ENCODE assay signal across 8 cellular contexts in the genomic region with DNA sequence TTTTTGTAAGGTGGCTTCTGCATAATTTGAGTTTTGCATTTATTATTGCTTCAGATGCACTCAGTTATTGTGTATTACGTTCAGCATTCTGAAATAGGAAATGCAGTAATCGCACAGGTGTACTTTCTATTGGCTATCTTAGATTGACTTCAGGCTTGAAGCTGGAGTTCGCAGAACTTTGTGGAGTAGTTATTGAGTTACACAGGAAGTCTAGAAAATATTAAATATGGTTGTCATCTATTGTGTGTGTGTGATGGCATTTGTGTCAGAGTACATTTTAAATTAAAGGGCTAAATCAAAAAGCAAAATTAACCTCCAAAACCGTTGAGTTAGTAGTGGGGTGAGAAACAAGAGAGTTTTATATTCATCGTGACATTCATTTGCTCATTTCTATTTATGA. TPM values are rescaled to one million over a fixed set of nuclear protein-coding genes. Genes with fewer than 3 reads are reported as not detected.
A peak's percentile ranks its signal among the peaks of the same experiment; 100 is the strongest.
DNase-seq lines count a peak whose midpoint lies in the region; ATAC-seq, FAIRE-seq and TF ChIP-seq lines count a peak whose summit lies in the region.

No MANE protein-coding gene starts in this region.

- ATAC-seq in CD4-positive, CD25-positive, alpha-beta regulatory T cell (ENCODE audit: low read depth in 2 of 2), result no peak
- ATAC-seq in K562 (no peak), esophagus mucosa (no peak), HG03196 (IDR thresholded peaks at IDR 0.05; ENCODE audit: unreplicated experiment) (no peak), GM19023 (IDR thresholded peaks at IDR 0.05; ENCODE audit: unreplicated experiment) (no peak)

- POLR2A ChIA-PET in K562 (lab: Yijun Ruan, JAX), result no interaction called here

- H4K20me1 ChIP-seq in Loucy (ENCODE audit: insufficient read depth, low read length, poor library complexity, severe bottlenecking) (peaks cover 43% of the 10 kb centered on the region), K562 (replicated peaks; ENCODE audit: control insufficient read depth, insufficient read depth, low read length) (no peaks in the 10 kb centered on the region)

- peaks cover 2% of the 10 kb centered on the region for H3K36me3 ChIP-seq in CD4-positive, CD25-positive, alpha-beta regulatory T cell (ENCODE audit: control insufficient read depth, insufficient read depth, low read length)
- H3K36me3 ChIP-seq in Loucy (ENCODE audit: insufficient read depth, low read length) (peaks cover 7% of the 10 kb centered on the region; the same call in 1 of the 2 replicates), K562 (ENCODE audit: control insufficient read depth, insufficient read depth, low read length) (peaks cover 38% of the 10 kb centered on the region), mucosa of rectum (ENCODE audit: control insufficient read depth in 2 of 2, insufficient read depth in 2 of 2, low read length in 2 of 2) (peaks cover 0 to 5% of the 10 kb centered on the region in 2 donors)

- no peaks in the 10 kb centered on the region for H3K9me3 Mint-ChIP-seq in CD4-positive, CD25-positive, alpha-beta regulatory T cell

- TF ChIP-seq EP300 in K562 (IDR thresholded peaks at IDR 0.05; ENCODE audit: low read length), result no peak

- peaks cover 12% of the 10 kb centered on the region for H3F3A ChIP-seq in Loucy (ENCODE audit: low read depth)

- H3K4me1 ChIP-seq in CD4-positive, CD25-positive, alpha-beta regulatory T cell (ENCODE audit: control insufficient read depth, insufficient read depth, low read length, poor library complexity, severe bottlenecking), result peaks cover 46% of the 10 kb centered on the region
- H3K4me1 ChIP-seq in Loucy (ENCODE audit: insufficient read depth, low read length, poor library complexity, severe bottlenecking) (peaks cover 51% of the 10 kb centered on the region), K562 (replicated peaks in 1 of 2; ENCODE audit: control insufficient read depth in 2 of 2, insufficient read depth in 2 of 2, low read length in 2 of 2) (peaks cover 0 to 6% of the 10 kb centered on the region in 2 experiments; a peak in 1 of 5 replicates), mucosa of rectum (ENCODE audit: control insufficient read depth in 2 of 2, insufficient read depth in 2 of 2, low read length in 2 of 2) (peaks cover 5 to 26% of the 10 kb centered on the region in 2 donors)

- no peak overlapping the region for H2AFZ ChIP-seq in Loucy (ENCODE audit: low read length)
- no peak overlapping the region for H2AFZ ChIP-seq in K562 (ENCODE audit: low read depth, low read length)

- H3K4me3 ChIP-seq in CD4-positive, CD25-positive, alpha-beta regulatory T cell (ENCODE audit: low read depth, low read length), result peak overlapping the region; percentile 95
- H3K4me3 ChIP-seq in Loucy (ENCODE audit: low read length, poor library complexity, severe bottlenecking), result peak overlapping the region; percentile 84
- H3K4me3 ChIP-seq in K562, result peak overlapping the region; percentile 25; the same call in 1 of the 2 replicates
- H3K4me3 ChIP-seq in mucosa of rectum (ENCODE audit: low read length in 2 of 2), result peak overlapping the region; percentile 82 to 95

- peaks cover 13% of the 10 kb centered on the region for H3K36me3 Mint-ChIP-seq in CD4-positive, CD25-positive, alpha-beta regulatory T cell

- 7% methylated on average over 5 of the region's 5 CpGs for WGBS in K562 (ENCODE audit: insufficient coverage, low coverage, missing lambda C conversion rate)

- TF ChIP-seq POLR2A in K562 (conservative IDR thresholded peaks at IDR 0.05), result no peak

- no TSS peak for BruUV-seq in K562 (replicated peaks; lab: Mats Ljungman, UMichigan)

- no peak for TF ChIP-seq RAD21 in K562 (CRISPR knock-in tag; conservative IDR thresholded peaks at IDR 0.05 in 1 of 2, IDR thresholded peaks at IDR 0.05 in 1 of 2)

- H3K27me3 Mint-ChIP-seq in CD4-positive, CD25-positive, alpha-beta regulatory T cell, result no peaks in the 10 kb centered on the region

- H3K27ac ChIP-seq in CD4-positive, CD25-positive, alpha-beta regulatory T cell (ENCODE audit: insufficient read depth, low read length, poor library complexity, severe bottlenecking), result peak overlapping the region; percentile 99
- H3K27ac ChIP-seq in K562 (ENCODE audit: extremely low read depth, low read depth, low read length), result peak overlapping the region; percentile 47; the same call in 2 of the 3 replicates
- H3K27ac ChIP-seq in mucosa of rectum (ENCODE audit: low read depth in 2 of 2, low read length in 2 of 2), result peak overlapping the region; percentile 11 to 61

- peak overlapping the region; percentile 83 to 90 (median 86) for H3K4me3 Mint-ChIP-seq in CD4-positive, CD25-positive, alpha-beta regulatory T cell

- no peaks in the 10 kb centered on the region for H3K9me2 ChIP-seq in Loucy (replicated peaks; ENCODE audit: low read depth, low read length)

- no peaks in the 10 kb centered on the region for H3K27me3 ChIP-seq in CD4-positive, CD25-positive, alpha-beta regulatory T cell (ENCODE audit: control insufficient read depth, insufficient read depth, low read length)
- H3K27me3 ChIP-seq in Loucy (ENCODE audit: insufficient read depth, low read length, poor library complexity, severe bottlenecking) (no peaks in the 10 kb centered on the region), K562 (ENCODE audit: control insufficient read depth in 2 of 2, insufficient read depth in 2 of 2, low read length in 2 of 2) (no peaks in the 10 kb centered on the region), mucosa of rectum (ENCODE audit: control insufficient read depth in 2 of 2, insufficient read depth in 2 of 2, low read length in 2 of 2) (no peaks in the 10 kb centered on the region)

- peak overlapping the region; percentile 72 to 93 (median 92) for H3K27ac Mint-ChIP-seq in CD4-positive, CD25-positive, alpha-beta regulatory T cell

- no peak for FAIRE-seq in K562 (lab: Jason Lieb, UNC)

- TF ChIP-seq CTCF in Loucy (conservative IDR thresholded peaks at IDR 0.05; ENCODE audit: low read length) (no peak), K562 (IDR thresholded peaks at IDR 0.05 in 2 of 3, conservative IDR thresholded peaks at IDR 0.05 in 1 of 3; ENCODE audit: insufficient read depth in 2 of 3, low read depth in 1 of 3, low read length in 3 of 3) (no peak)

- H3K79me2 ChIP-seq in Loucy (ENCODE audit: insufficient read depth, low read length) (peaks cover 69% of the 10 kb centered on the region), K562 (ENCODE audit: control insufficient read depth, insufficient read depth, low read length) (peaks cover 75% of the 10 kb centered on the region)

- H3K4me1 Mint-ChIP-seq in CD4-positive, CD25-positive, alpha-beta regulatory T cell, result peaks cover 32 to 49% (median 40%) of the 10 kb centered on the region in 4 donors

- no peaks in the 10 kb centered on the region for H3K9me3 ChIP-seq in CD4-positive, CD25-positive, alpha-beta regulatory T cell (ENCODE audit: control insufficient read depth in 2 of 2, low read length in 2 of 2)
- H3K9me3 ChIP-seq in Loucy (ENCODE audit: insufficient read depth, low read depth, low read length), result no peaks in the 10 kb centered on the region
- no peaks in the 10 kb centered on the region for H3K9me3 ChIP-seq in K562 (replicated peaks; ENCODE audit: control insufficient read depth, insufficient read depth, low read depth, low read length)
- H3K9me3 ChIP-seq in mucosa of rectum (ENCODE audit: control insufficient read depth in 2 of 2, low read length in 2 of 2), result no peaks in the 10 kb centered on the region

- CTCF ChIA-PET in K562 (lab: Yijun Ruan, JAX; ENCODE audit: low intra/inter-chr PET ratio), result no interaction called here

- H3K4me2 ChIP-seq in Loucy (ENCODE audit: low read depth, low read length, poor library complexity, severe bottlenecking), result peak overlapping the region; percentile 95
- peak overlapping the region; percentile 65 for H3K4me2 ChIP-seq in K562 (ENCODE audit: insufficient read depth, low read length)

- H3K9me1 ChIP-seq in K562 (ENCODE audit: control insufficient read depth, insufficient read depth, low read length), result no peaks in the 10 kb centered on the region

- in situ Hi-C loops in K562 (cut with MboI), result no loop called here

- DNase-seq in CD4-positive, CD25-positive, alpha-beta regulatory T cell, result peak in 2 of 3 donors; percentile 45 to 81
- DNase-seq in K562 (ENCODE audit: extremely low read depth in 1 of 4, low spot score in 3 of 4) (peak in 1 of 4 experiments; percentile 40), HPDE6-E6E7 (ENCODE audit: extremely low spot score) (no peak)

- intact Hi-C loops in K562 (cut with micrococcal nuclease), result no loop called here

- H3K9ac ChIP-seq in Loucy (ENCODE audit: low read depth, low read length, poor library complexity, severe bottlenecking) (peak overlapping the region; percentile 98), K562 (ENCODE audit: insufficient read depth in 1 of 2, low read depth in 2 of 2, low read length in 2 of 2) (peak overlapping the region in 1 of 2 experiments; percentile 80; a peak in 2 of 4 replicates), mucosa of rectum (ENCODE audit: low read depth in 1 of 2, low read length in 2 of 2) (peak overlapping the region; percentile 60 to 65)

RNA-seq across cellular contexts. Expression of a gene that starts 2.7 kb away (rescaled TPM):
- 73.4 TPM for total RNA-seq in CD4-positive, CD25-positive, alpha-beta regulatory T cell
- 10 to 100 TPM in 3 of 4 donors, 1 to 10 TPM in 1; 9.2 to 15.1 (median 12.2) TPM for polyA plus RNA-seq in CD4-positive, CD25-positive, alpha-beta regulatory T cell
- 53.0 and 165 TPM in 2 replicates for total RNA-seq in K562 (2011; cell fraction: chromatin; rRNA removed; ENCODE audit: low replicate concordance)
- 24.2 and 39.7 TPM in 2 replicates for total RNA-seq in K562 (2011; cell fraction: nucleolus; rRNA removed)
- total RNA-seq in K562 (2011; cell fraction: nucleoplasm; rRNA removed), result 73.5 and 95.8 TPM in 2 replicates
- 13.6 and 16.7 TPM in 2 replicates for total RNA-seq in K562 (2014; rRNA removed)
- total RNA-seq in K562 (2014; rRNA removed; fragmentation: Illumina TruSeq; extraction: Trizol), result 30.4 and 32.8 TPM in 2 replicates
- 28.8 and 29.4 TPM in 2 replicates for total RNA-seq in K562 (2015; rRNA removed; fragmentation: Illumina TruSeq; extraction: Trizol)
- total RNA-seq in K562 (2021), result 29.5 and 29.6 TPM in 2 replicates
- 32.3 and 32.7 TPM in 2 replicates for polyA plus RNA-seq in K562 (2011; rRNA removed)
- polyA plus RNA-seq in K562 (2011; cell fraction: cytosol; rRNA removed), result 21.0 and 25.2 TPM in 2 replicates
- 37.9 and 49.7 TPM in 2 replicates for polyA plus RNA-seq in K562 (2011; cell fraction: nucleus; rRNA removed)
- polyA plus RNA-seq in K562 (2012), result 9.2 and 10.8 TPM in 2 replicates
- polyA plus RNA-seq in K562 (2014; fragmentation: Illumina TruSeq; extraction: Trizol), result 17.2 and 20.0 TPM in 2 replicates
- 10 to 100 TPM; 16.9 to 41.6 TPM for polyA plus RNA-seq in K562 (2014; fragmentation: Nextera tagmentation; extraction: Ambion mirVana)
- 11.8 and 13.4 TPM in 2 replicates for polyA plus RNA-seq in K562 (2014; rRNA removed)
- 112 and 117 TPM in 2 replicates for polyA minus RNA-seq in K562 (2011; rRNA and poly(A)+ RNA removed)
- polyA minus RNA-seq in K562 (2011; cell fraction: cytosol; rRNA and poly(A)+ RNA removed), result 24.9 and 33.8 TPM in 2 replicates
- 60.6 and 104 TPM in 2 replicates for polyA minus RNA-seq in K562 (2011; cell fraction: nucleus; rRNA and poly(A)+ RNA removed)
- 20.0 TPM for total RNA-seq in esophagus mucosa

Comparison
In these comparisons a context has a peak if more than half of its experiments do, and no peak if none do; other contexts are left out.
1. H3K27ac ChIP-seq: peak in every context shown above with its lines; median percentile 99 in CD4-positive, CD25-positive, alpha-beta regulatory T cell; 47 in K562; 36 in mucosa of rectum.
2. H3K4me3 ChIP-seq: peak in every context shown above with its lines; median percentile 95 in CD4-positive, CD25-positive, alpha-beta regulatory T cell; 88 in mucosa of rectum; 84 in Loucy; 25 in K562.